In genomic region chrX:150546711-150547153, GRCh38 we compare ENCODE assay signal across 10 cellular contexts. TPM values are rescaled to one million over a fixed set of nuclear protein-coding genes. Genes with fewer than 3 reads are reported as not detected.
DNase-seq lines count a peak whose midpoint lies in the region; ATAC-seq and TF ChIP-seq lines count a peak whose summit lies in the region.
"Had no signal": no experiment of that assay in that cellular context is flagged by ENCODE, and none has a peak within 500 bp of the region (broad histone marks: within the 10 kb centered on the region; RNA-seq: fewer than 3 reads in every experiment).

No MANE protein-coding gene starts in this region.

- 56% methylated on average over 5 of the region's 9 CpGs for WGBS in mammary epithelial cell (ENCODE audit: low coverage, missing lambda C conversion rate)

- H3K4me1 Mint-ChIP-seq in type B pancreatic cell (ENCODE audit: unreplicated experiment) = no peaks in the 10 kb centered on the region

- no peak overlapping the region for H3K27ac Mint-ChIP-seq in type B pancreatic cell

- DNase-seq in breast epithelium (ENCODE audit: low spot score in 2 of 2) (no peak), mammary epithelial cell (no peak), type B pancreatic cell (ENCODE audit: extremely low spot score, unreplicated experiment) (no peak), H4 (ENCODE audit: low spot score) (no peak)
- DNase-seq: BE2C had no signal

- H3K4me1 ChIP-seq in breast epithelium (no peaks in the 10 kb centered on the region), mammary epithelial cell (ENCODE audit: insufficient read depth, low read length) (peaks cover 16% of the 10 kb centered on the region), mucosa of stomach (ENCODE audit: control insufficient read depth, insufficient read depth, low read length) (peaks cover 6% of the 10 kb centered on the region)
- H3K4me1 ChIP-seq: BE2C had no signal

- dilution Hi-C loops in mammary epithelial cell (cut with HindIII; ENCODE audit: low sequenced_read_pairs) = no loop called here

- intact Hi-C loops in breast epithelium (cut with DNase I; ENCODE audit: low total_unique reads) = no loop called here
- intact Hi-C loops in mammary epithelial cell (cut with micrococcal nuclease) = loop anchor here (5.0 kb wide), 1 partner anchor 41 kb away; no protein-coding TSS in a partner anchor

- H3K9me3 Mint-ChIP-seq in type B pancreatic cell = no peaks in the 10 kb centered on the region

- H3K36me3 ChIP-seq in breast epithelium (no peaks in the 10 kb centered on the region), mammary epithelial cell (ENCODE audit: insufficient read depth, low read length) (no peaks in the 10 kb centered on the region), mucosa of stomach (ENCODE audit: control insufficient read depth, insufficient read depth, low read length) (no peaks in the 10 kb centered on the region)
- H3K36me3 ChIP-seq: BE2C, cardiac muscle cell had no signal

- BruUV-seq in mammary epithelial cell (replicated peaks; lab: Mats Ljungman, UMichigan) = no TSS peak

- no peak overlapping the region for H3K4me2 ChIP-seq in mammary epithelial cell (ENCODE audit: insufficient read depth, low read depth, low read length)

- no peaks in the 10 kb centered on the region for H4K20me1 ChIP-seq in mammary epithelial cell (ENCODE audit: insufficient read depth, low read length)

- H3K36me3 Mint-ChIP-seq in type B pancreatic cell = no peaks in the 10 kb centered on the region

- H3K4me3 Mint-ChIP-seq in type B pancreatic cell = peak overlapping the region; percentile 76

- H3K27me3 Mint-ChIP-seq in type B pancreatic cell = no peaks in the 10 kb centered on the region

- H2AFZ ChIP-seq in mammary epithelial cell (ENCODE audit: low read depth, low read length) = no peak overlapping the region

- ATAC-seq in HG02610 (IDR thresholded peaks at IDR 0.05; ENCODE audit: unreplicated experiment) (no peak), HG03039 (IDR thresholded peaks at IDR 0.05; ENCODE audit: unreplicated experiment) (no peak)

- H3K27ac ChIP-seq in breast epithelium = peak overlapping the region; percentile 73 to 87
- no peak overlapping the region for H3K27ac ChIP-seq in mammary epithelial cell (ENCODE audit: insufficient read depth, low read depth, low read length)
- H3K27ac ChIP-seq in angular gyrus (ENCODE audit: low read depth, low read length) = peak overlapping the region; percentile 62
- H3K27ac ChIP-seq: cardiac muscle cell had no signal

- H3K9ac ChIP-seq in mammary epithelial cell (ENCODE audit: insufficient read depth, low read length) (no peak overlapping the region), mucosa of stomach (ENCODE audit: low read length) (peak overlapping the region; percentile 62)

- no peak overlapping the region for H3K4me3 ChIP-seq in breast epithelium
- no peak overlapping the region for H3K4me3 ChIP-seq in mammary epithelial cell (replicated peaks in 1 of 3; ENCODE audit: insufficient read depth in 1 of 3, low read depth in 2 of 3, low read length in 3 of 3)
- H3K4me3 ChIP-seq in mucosa of stomach (ENCODE audit: low read length) = no peak overlapping the region
- H3K4me3 ChIP-seq: cardiac muscle cell had no signal

- TF ChIP-seq CTCF in breast epithelium (IDR thresholded peaks at IDR 0.05) (no peak), mammary epithelial cell (conservative IDR thresholded peaks at IDR 0.05 in 1 of 2, IDR thresholded peaks at IDR 0.05 in 1 of 2; ENCODE audit: extremely low read depth in 1 of 2, insufficient read depth in 1 of 2, low read depth in 1 of 2, low read length in 2 of 2) (no peak), type B pancreatic cell (conservative IDR thresholded peaks at IDR 0.05) (no peak)

- H3K27me3 ChIP-seq in breast epithelium (peaks cover 0 to 34% of the 10 kb centered on the region in 2 donors), mammary epithelial cell (ENCODE audit: insufficient read depth, low read length) (no peaks in the 10 kb centered on the region), mucosa of stomach (ENCODE audit: control insufficient read depth, insufficient read depth, low read length) (no peaks in the 10 kb centered on the region)
- H3K27me3 ChIP-seq: BE2C, cardiac muscle cell had no signal

- in situ Hi-C loops in mammary epithelial cell (cut with MboI; ENCODE audit: low sequenced_read_pairs in 2 of 2) = no loop called here

- no peaks in the 10 kb centered on the region for H3K9me3 ChIP-seq in breast epithelium
- H3K9me3 ChIP-seq in mammary epithelial cell (replicated peaks; ENCODE audit: insufficient read depth, low read length) = no peaks in the 10 kb centered on the region
- H3K9me3 ChIP-seq in mucosa of stomach (ENCODE audit: control insufficient read depth, low read length) = no peaks in the 10 kb centered on the region
- H3K9me3 ChIP-seq: BE2C had no signal

- TF ChIP-seq POLR2A in breast epithelium (IDR thresholded peaks at IDR 0.05) = no peak

- H3K79me2 ChIP-seq in mammary epithelial cell (ENCODE audit: insufficient read depth, low read length) = no peaks in the 10 kb centered on the region

- CTCF ChIA-PET in mammary epithelial cell (lab: Charles Lee; ENCODE audit: low non-redundant PET) = no interaction called here

RNA-seq across cellular contexts. Expression of gene MTM1, which starts 21.7 kb away (rescaled TPM):
- total RNA-seq in breast epithelium (10 to 100 TPM; 14.7 to 17.3 (median 14.7) TPM), mammary epithelial cell (10 to 100 TPM; 16.3 to 18.5 TPM), type B pancreatic cell (ENCODE audit: low replicate concordance) (9.8 and 11.9 TPM in 2 replicates)
- polyA plus RNA-seq in mammary epithelial cell = 4.4 TPM
- 19.5 TPM for polyA minus RNA-seq in mammary epithelial cell
- total RNA-seq in H4 (2014; rRNA removed; shearing (Covaris generic)) = 5.0 and 6.3 TPM in 2 replicates
